ENCODE assay signal across 9 cellular contexts in genomic region chr6:38262609-38263008, GRCh38.
DNase-seq lines count a peak whose midpoint lies in the region; ATAC-seq and TF ChIP-seq lines count a peak whose summit lies in the region.
"Had no signal": no experiment of that assay in that cellular context is flagged by ENCODE, and none has a peak within 500 bp of the region (broad histone marks: within the 10 kb centered on the region; RNA-seq: fewer than 3 reads in every experiment).

No MANE protein-coding gene starts in this region.

- H3K9me2 ChIP-seq in hepatocyte (replicated peaks; ENCODE audit: insufficient read depth), result no peaks in the 10 kb centered on the region

- ATAC-seq in Right ventricle myocardium superior (ENCODE audit: poor library complexity), result no peak
- no peak for ATAC-seq in thoracic aorta (ENCODE audit: insufficient number of reproducible peaks, low FRiP score, low read depth)
- ATAC-seq: naive thymus-derived CD4-positive, alpha-beta T cell had no signal

- H3K4me3 ChIP-seq in left ventricle myocardium inferior (no peak overlapping the region), hepatocyte (no peak overlapping the region), thoracic aorta (no peak overlapping the region), WERI-Rb-1 (ENCODE audit: low read depth, low read length) (no peak overlapping the region)

- no peak for TF ChIP-seq CTCF in left ventricle myocardium inferior (IDR thresholded peaks at IDR 0.05; ENCODE audit: borderline replicate concordance)
- TF ChIP-seq CTCF in hepatocyte (IDR thresholded peaks at IDR 0.05; ENCODE audit: poor library complexity), result no peak
- TF ChIP-seq CTCF in thoracic aorta (IDR thresholded peaks at IDR 0.05), result no peak
- no peak for TF ChIP-seq CTCF in WERI-Rb-1 (IDR thresholded peaks at IDR 0.05; ENCODE audit: low read depth, low read length)

- H3K4me1 ChIP-seq in left ventricle myocardium inferior (peaks cover 26% of the 10 kb centered on the region), hepatocyte (ENCODE audit: insufficient read depth) (peaks cover 10% of the 10 kb centered on the region), thoracic aorta (ENCODE audit: control insufficient read depth in 1 of 2, low read depth in 2 of 2) (peaks cover 11 to 23% of the 10 kb centered on the region in 2 donors)

- H3K27me3 ChIP-seq in left ventricle myocardium inferior (ENCODE audit: low read depth) (no peaks in the 10 kb centered on the region), hepatocyte (no peaks in the 10 kb centered on the region), thoracic aorta (replicated peaks; ENCODE audit: insufficient read depth) (no peaks in the 10 kb centered on the region), WERI-Rb-1 (ENCODE audit: insufficient read depth, low read depth, severe bottlenecking) (no peaks in the 10 kb centered on the region)

- no peak overlapping the region for H2AFZ ChIP-seq in hepatocyte

- H3K4me2 ChIP-seq in hepatocyte, result no peak overlapping the region

- H3K79me2 ChIP-seq in hepatocyte, result no peaks in the 10 kb centered on the region

- DNase-seq in left ventricle myocardium inferior (no peak), Right ventricle myocardium superior (no peak), hepatocyte (ENCODE audit: low spot score) (no peak), thoracic aorta (ENCODE audit: low spot score) (no peak), WERI-Rb-1 (no peak), LoVo (ENCODE audit: low spot score) (no peak), NCI-H526 (lab: John Stamatoyannopoulos, UW) (no peak)
- DNase-seq: naive thymus-derived CD4-positive, alpha-beta T cell had no signal

- H3K27ac ChIP-seq in left ventricle myocardium inferior (replicated peaks) (peak overlapping the region; percentile 71), angular gyrus (ENCODE audit: low read depth, low read length) (peak overlapping the region; percentile 88), hepatocyte (peak overlapping the region; percentile 52), thoracic aorta (peak overlapping the region; percentile 15 to 27), WERI-Rb-1 (no peak overlapping the region)

- no peaks in the 10 kb centered on the region for H4K20me1 ChIP-seq in hepatocyte (ENCODE audit: insufficient read depth, poor library complexity, severe bottlenecking)

- WGBS in hepatocyte (ENCODE audit: low lambda C conversion rate, missing lambda C conversion rate), result 97% methylated on average over 2 of the region's 2 CpGs

- H3K9me3 ChIP-seq in left ventricle myocardium inferior (replicated peaks) (no peaks in the 10 kb centered on the region), hepatocyte (ENCODE audit: low read depth) (no peaks in the 10 kb centered on the region), thoracic aorta (no peaks in the 10 kb centered on the region), WERI-Rb-1 (ENCODE audit: severe bottlenecking) (no peaks in the 10 kb centered on the region)

- intact Hi-C loops in left ventricle myocardium inferior (cut with micrococcal nuclease), result no loop called here
- intact Hi-C loops in Right ventricle myocardium superior (cut with DNase I), result no loop called here

- H3K36me3 ChIP-seq in left ventricle myocardium inferior, result no peaks in the 10 kb centered on the region
- no peaks in the 10 kb centered on the region for H3K36me3 ChIP-seq in hepatocyte (replicated peaks; ENCODE audit: insufficient read depth, low read depth)
- H3K36me3 ChIP-seq in thoracic aorta, result no peaks in the 10 kb centered on the region
- peaks cover 5% of the 10 kb centered on the region; the same call in 1 of the 2 replicates for H3K36me3 ChIP-seq in WERI-Rb-1
